In genomic region chr1:89049901-89050648, GRCh38 we compare ENCODE assay signal across 1 cellular context. TPM values are rescaled to one million over a fixed set of nuclear protein-coding genes. Genes with fewer than 3 reads are reported as not detected.
"Had no signal": no experiment of that assay in that cellular context is flagged by ENCODE, and none has a peak within 500 bp of the region (broad histone marks: within the 10 kb centered on the region; RNA-seq: fewer than 3 reads in every experiment).

No MANE protein-coding gene starts in this region.

RNA-seq across cellular contexts. Expression of gene GBP1, which starts 14.9 kb away (rescaled TPM):
- total RNA-seq: progenitor cell of endocrine pancreas had no signal

RNA-seq across cellular contexts. Expression of gene GBP3, which starts 27.4 kb away (rescaled TPM):
- total RNA-seq: progenitor cell of endocrine pancreas had no signal
